In genomic region chr16:2894231-2894630, GRCh38 we compare ENCODE assay signal across 22 cellular contexts. TPM values are rescaled to one million over a fixed set of nuclear protein-coding genes. Genes with fewer than 3 reads are reported as not detected.
DNase-seq lines count a peak whose midpoint lies in the region; ATAC-seq and TF ChIP-seq lines count a peak whose summit lies in the region.
"Had no signal": no experiment of that assay in that cellular context is flagged by ENCODE, and none has a peak within 500 bp of the region (broad histone marks: within the 10 kb centered on the region; RNA-seq: fewer than 3 reads in every experiment).

No MANE protein-coding gene starts in this region.

- peak; percentile 23 for TF ChIP-seq CTCF in 22Rv1 (IDR thresholded peaks at IDR 0.05)
- peak; percentile 39; the same call in 1 of the 3 replicates for TF ChIP-seq CTCF in H9 (conservative IDR thresholded peaks at IDR 0.05)
- TF ChIP-seq CTCF in WTC11 (IDR thresholded peaks at IDR 0.05) = no peak
- peak; percentile 23 for TF ChIP-seq CTCF in foreskin keratinocyte (conservative IDR thresholded peaks at IDR 0.05)

- no peak overlapping the region for H3T11ph ChIP-seq in H9 (ENCODE audit: low read length)

- no peak overlapping the region for H2BK12ac ChIP-seq in H9 (ENCODE audit: insufficient read length, low read depth, low read length)

- DNase-seq in H9 (no peak), WTC11 (ENCODE audit: low spot score) (peak; percentile 34), foreskin keratinocyte (no peak), NCI-H187 (lab: John Stamatoyannopoulos, UW) (no peak), erythroblast (lab: John Stamatoyannopoulos, UW) (no peak)
- DNase-seq in activated CD8-positive, alpha-beta memory T cell treated with anti-CD3 and anti-CD28 coated beads for 24 hours = no peak
- no peak for DNase-seq in stimulated activated CD4-positive, alpha-beta T cell treated with anti-CD3 and anti-CD28 coated beads, Interleukin-4, amount 100 ng/mL, for 24 hours
- DNase-seq: AML-193; CD8-positive, alpha-beta memory T cell; NCI-H1105 treated with DMSO at 0.1 percent for 48 hours; NCI-H2081 treated with DMSO at 0.1 percent for 48 hours; NCI-H446; NCI-H526; OCI-M1; SW 1271 had no signal

- no peak overlapping the region for H3K56ac ChIP-seq in H9 (ENCODE audit: insufficient read length, low read depth, low read length)

- no CpG with 5 or more reads among the region's 31 CpGs for WGBS in H9 (ENCODE audit: extremely low coverage, insufficient read length, low lambda C conversion rate)

- peaks cover 2% of the 10 kb centered on the region for H4K20me1 ChIP-seq in H9 (ENCODE audit: control insufficient read depth, insufficient read depth, insufficient read length)

- H3K4me2 ChIP-seq in H9 (ENCODE audit: insufficient read depth, insufficient read length, low read length) = no peak overlapping the region
- H3K4me2 ChIP-seq: KMS-11 had no signal

- peak overlapping the region in 1 of 3 experiments; percentile 61; a peak in 1 of 7 replicates for H3K27ac Mint-ChIP-seq in H9
- no peak overlapping the region for H3K27ac Mint-ChIP-seq in WTC11
- H3K27ac Mint-ChIP-seq: CD8-positive, alpha-beta memory T cell had no signal

- H2AFZ ChIP-seq in H9 (ENCODE audit: low read length) = no peak overlapping the region

- no peak overlapping the region for H2BK15ac ChIP-seq in H9 (ENCODE audit: low read depth, low read length)

- no peak overlapping the region for H3K4ac ChIP-seq in H9 (ENCODE audit: low read depth, low read length)

- no peaks in the 10 kb centered on the region for H3K79me2 ChIP-seq in H9 (ENCODE audit: insufficient read depth, low read length)

- no peaks in the 10 kb centered on the region; the same call in 1 of the 2 replicates for H3K27me3 Mint-ChIP-seq in H9 (ENCODE audit: low read depth)
- H3K27me3 Mint-ChIP-seq in WTC11 (ENCODE audit: low read depth) = no peaks in the 10 kb centered on the region
- H3K27me3 Mint-ChIP-seq: CD8-positive, alpha-beta memory T cell had no signal

- H3K36me3 Mint-ChIP-seq in H9 (ENCODE audit: insufficient read depth in 1 of 3, low read depth in 3 of 3) (no peaks in the 10 kb centered on the region; a peak in 1 of 7 replicates), WTC11 (no peaks in the 10 kb centered on the region)

- H4K5ac ChIP-seq in H9 (ENCODE audit: insufficient read length, low read depth, low read length) = no peak overlapping the region

- H3K79me1 ChIP-seq in H9 (ENCODE audit: insufficient read depth, low read depth, low read length, poor library complexity, severe bottlenecking) = no peaks in the 10 kb centered on the region

- H3K14ac ChIP-seq in H9 (ENCODE audit: insufficient read depth, low read length) = no peak overlapping the region

- CTCF ChIA-PET in WTC11 (lab: Charles Lee) = interaction anchor here (1.6 kb wide), 1 partner anchor 56 kb away, joined by 4 read pairs; no protein-coding TSS in a partner anchor

- H3K27me3 ChIP-seq in H9 (ENCODE audit: insufficient read depth, low read length) (no peaks in the 10 kb centered on the region), foreskin keratinocyte (no peaks in the 10 kb centered on the region)
- H3K27me3 ChIP-seq: SJSA1 had no signal

- no peak overlapping the region for H2BK5ac ChIP-seq in H9 (ENCODE audit: insufficient read length, low read length)

- H3K4me1 ChIP-seq in H9 (ENCODE audit: insufficient read depth, low read length) = peaks cover 6% of the 10 kb centered on the region; the same call in 1 of the 2 replicates
- no peaks in the 10 kb centered on the region for H3K4me1 ChIP-seq in foreskin keratinocyte
- H3K4me1 ChIP-seq: HAP-1 had no signal

- no peaks in the 10 kb centered on the region for H3K9me3 Mint-ChIP-seq in H9
- H3K9me3 Mint-ChIP-seq in WTC11 = no peaks in the 10 kb centered on the region
- H3K9me3 Mint-ChIP-seq: CD8-positive, alpha-beta memory T cell had no signal

- H3K9me3 ChIP-seq in H9 (ENCODE audit: control insufficient read depth, low read depth, low read length) = no peaks in the 10 kb centered on the region
- H3K9me3 ChIP-seq: HAP-1, SJSA1 had no signal

- no peak overlapping the region for H2BK20ac ChIP-seq in H9 (ENCODE audit: low read depth, low read length, poor library complexity, severe bottlenecking)

- H2BK120ac ChIP-seq in H9 (ENCODE audit: low read depth, low read length, poor library complexity, severe bottlenecking) = no peak overlapping the region

- H2AK5ac ChIP-seq in H9 (ENCODE audit: insufficient read length, low read length) = no peak overlapping the region

- no peak overlapping the region for H3K27ac ChIP-seq in 22Rv1
- no peak overlapping the region for H3K27ac ChIP-seq in H9 (ENCODE audit: insufficient read length, low read depth, low read length)
- H3K27ac ChIP-seq in foreskin keratinocyte = no peak overlapping the region
- H3K27ac ChIP-seq: C4-2B, KMS-11, SJSA1 had no signal

- TF ChIP-seq POLR2A in erythroblast (IDR thresholded peaks at IDR 0.05; ENCODE audit: low read length) = no peak

- H3K4me3 Mint-ChIP-seq in H9 (no peak overlapping the region), WTC11 (no peak overlapping the region)
- H3K4me3 Mint-ChIP-seq: CD8-positive, alpha-beta memory T cell had no signal

- POLR2A ChIA-PET in WTC11 (lab: Charles Lee) = no interaction called here

- H3K23ac ChIP-seq in H9 (ENCODE audit: insufficient read length, low read depth, low read length) = no peak overlapping the region

- H3K23me2 ChIP-seq in H9 (ENCODE audit: insufficient read length, low read depth, low read length, poor library complexity, severe bottlenecking) = no peaks in the 10 kb centered on the region

- ATAC-seq in WTC11 = no peak; the same call in 1 of the 2 replicates
- ATAC-seq in foreskin keratinocyte = no peak

- H4K91ac ChIP-seq in H9 (ENCODE audit: insufficient read length, low read depth, low read length) = no peak overlapping the region

- no peak overlapping the region for H3K9ac ChIP-seq in H9 (ENCODE audit: extremely low read depth, insufficient read length, low read length)
- H3K9ac ChIP-seq: KMS-11 had no signal

- H3K18ac ChIP-seq in H9 (ENCODE audit: insufficient read length, low read depth, low read length) = no peak overlapping the region

- no peak overlapping the region for H4K8ac ChIP-seq in H9 (replicated peaks; ENCODE audit: insufficient read length, low read depth, low read length)

- peaks cover 7% of the 10 kb centered on the region in 2 experiments for H3K4me1 Mint-ChIP-seq in H9
- peaks cover 8% of the 10 kb centered on the region for H3K4me1 Mint-ChIP-seq in WTC11
- H3K4me1 Mint-ChIP-seq: CD8-positive, alpha-beta memory T cell had no signal

TF ChIP-seq in WTC11, 78 proteins besides CTCF, POLR2A, EP300 and RAD21 (continues in another document):
- TF ChIP-seq ZNF423 (CRISPR knock-in tag; IDR thresholded peaks at IDR 0.05) (no peak), ZNF138 (CRISPR knock-in tag; conservative IDR thresholded peaks at IDR 0.05) (no peak), HMGA2 (CRISPR knock-in tag; IDR thresholded peaks at IDR 0.05) (no peak), ZNF396 (CRISPR knock-in tag; IDR thresholded peaks at IDR 0.05; ENCODE audit: borderline replicate concordance) (no peak), MAX (CRISPR knock-in tag; IDR thresholded peaks at IDR 0.05) (no peak), TEAD1 (CRISPR knock-in tag; IDR thresholded peaks at IDR 0.05) (no peak), ZNF121 (CRISPR knock-in tag; IDR thresholded peaks at IDR 0.05) (no peak), GRHL2 (CRISPR knock-in tag; IDR thresholded peaks at IDR 0.05; ENCODE audit: insufficient replicate concordance, severe bottlenecking) (no peak), FOXK1 (CRISPR knock-in tag; IDR thresholded peaks at IDR 0.05) (no peak), EMX1 (CRISPR knock-in tag; IDR thresholded peaks at IDR 0.05) (no peak), ZNF532 (CRISPR knock-in tag; IDR thresholded peaks at IDR 0.05; ENCODE audit: borderline replicate concordance) (no peak), ZNF416 (CRISPR knock-in tag; IDR thresholded peaks at IDR 0.05) (no peak)

RNA-seq across cellular contexts. Expression of gene FLYWCH2, which starts 11.2 kb away (rescaled TPM):
- total RNA-seq in H9 (2021) (16.5 and 20.9 TPM in 2 replicates), WTC11 (2021) (19.7 to 25.0 TPM (median 20.7 TPM) in 3 replicates), foreskin keratinocyte (36.1 and 38.4 TPM in 2 replicates)
- polyA plus RNA-seq in foreskin keratinocyte = 44.5 and 48.4 TPM in 2 replicates

RNA-seq across cellular contexts. Expression of gene FLYWCH1, which starts 17.5 kb away (rescaled TPM):
- total RNA-seq in H9 (2021) = 12.5 and 13.0 TPM in 2 replicates
- 27.2 to 34.2 TPM (median 32.6 TPM) in 3 replicates for total RNA-seq in WTC11 (2021)
- 28.5 and 29.7 TPM in 2 replicates for total RNA-seq in foreskin keratinocyte
- polyA plus RNA-seq in foreskin keratinocyte = 35.4 and 43.9 TPM in 2 replicates

RNA-seq across cellular contexts. Expression of gene PRSS22, which starts 36.3 kb away (rescaled TPM):
- 1.9 and 2.4 TPM in 2 replicates for total RNA-seq in H9 (2021)
- total RNA-seq in WTC11 (2021) = 2.3 to 3.9 TPM (median 3.0 TPM) in 3 replicates
- 1.3 and 2.1 TPM in 2 replicates for total RNA-seq in foreskin keratinocyte
- 2.2 and 2.5 TPM in 2 replicates for polyA plus RNA-seq in foreskin keratinocyte
- total RNA-seq: A172; CD8-positive, alpha-beta memory T cell; HT1080; SJSA1 had no signal
- polyA plus RNA-seq: CD8-positive, alpha-beta memory T cell had no signal
